1 cellular context compared by ENCODE assay signal in genomic region chr1:1599919-1600860, GRCh38.
TF ChIP-seq lines count a peak whose summit lies in the region.

Gene FNDC10 (minus strand): TSS chr1:1600135. CDS start chr1:1600015, 120 bp downstream.

TF ChIP-seq in K562, 482 proteins besides CTCF, POLR2A, EP300 and RAD21 (continued from another document):
- TF ChIP-seq ARID4B (CRISPR knock-in tag; IDR thresholded peaks at IDR 0.05) (peak; percentile 67; the same call in 1 of the 2 replicates), SAFB (IDR thresholded peaks at IDR 0.05; ENCODE audit: borderline replicate concordance, low read depth, low read length) (peak; percentile 81), MTA3 (IDR thresholded peaks at IDR 0.05; ENCODE audit: borderline replicate concordance) (no peak), TARDBP (IDR thresholded peaks at IDR 0.05) (no peak), FOXA3 (CRISPR knock-in tag; conservative IDR thresholded peaks at IDR 0.05 in 1 of 2, IDR thresholded peaks at IDR 0.05 in 1 of 2) (0 out of 4 replicates have a peak, but pooled peaks of 1 of the 2 experiments have one; percentile 61), JUN (IDR thresholded peaks at IDR 0.05; ENCODE audit: borderline replicate concordance, low read depth, low read length) (no peak), JUN (CRISPR knock-in tag; IDR thresholded peaks at IDR 0.05; ENCODE audit: borderline replicate concordance) (0 out of 2 replicates have a peak, but pooled peaks have one; percentile 42), REST (CRISPR knock-in tag; IDR thresholded peaks at IDR 0.05; ENCODE audit: low read depth) (peak; percentile 61; the same call in 1 of the 2 replicates), ZNF609 (CRISPR knock-in tag; IDR thresholded peaks at IDR 0.05; ENCODE audit: borderline replicate concordance) (no peak), ZBTB33 (CRISPR knock-in tag; IDR thresholded peaks at IDR 0.05) (peak; percentile 86), ZFX (CRISPR knock-in tag; IDR thresholded peaks at IDR 0.05) (peak; percentile 46; the same call in 1 of the 2 replicates), IRF9 (tag; IDR thresholded peaks at IDR 0.05) (no peak), E2F3 (CRISPR knock-in tag; IDR thresholded peaks at IDR 0.05) (0 out of 2 replicates have a peak, but pooled peaks have one; percentile 47), ERF (CRISPR knock-in tag; IDR thresholded peaks at IDR 0.05) (0 out of 2 replicates have a peak, but pooled peaks have one; percentile 48)
